ENCODE assay signal across 20 cellular contexts in genomic region chr6:37658121-37658520, GRCh38.
"Had no signal": no experiment of that assay in that cellular context is flagged by ENCODE, and none has a peak within 500 bp of the region (broad histone marks: within the 10 kb centered on the region; RNA-seq: fewer than 3 reads in every experiment).

No MANE protein-coding gene starts in this region.

- H3K27me3 ChIP-seq: dorsolateral prefrontal cortex, left lung, right lobe of liver, spleen, testis, tibial nerve had no signal

- H3K4me3 ChIP-seq: dorsolateral prefrontal cortex, gastrocnemius medialis, left lung, lung, psoas muscle, right lobe of liver, spleen, testis, tibial nerve had no signal

- H3K79me2 ChIP-seq: parathyroid adenoma had no signal

- ATAC-seq: gastrocnemius medialis; psoas muscle; stimulated activated naive B cell treated with anti-CD40 and anti-IgM and Interleukin-4, amounts not matched to agents 10 μg/mL and 1 μg/mL and 100 μg/mL, for 72 hours; stimulated activated naive CD8-positive, alpha-beta T cell treated with anti-CD3 and anti-CD28 coated beads, Interleukin-15, amount 100 ng/mL, for 72 hours had no signal

- H3K9me3 ChIP-seq: gastrocnemius medialis, right lobe of liver, testis had no signal

- H3K36me3 ChIP-seq: gastrocnemius medialis, left lung, right lobe of liver had no signal

- H2AFZ ChIP-seq: parathyroid adenoma had no signal

- H3K27ac ChIP-seq: dorsolateral prefrontal cortex, gastrocnemius medialis, left lung, parathyroid adenoma, psoas muscle, right lobe of liver, spleen, testis, tibial nerve had no signal

- H3K4me1 ChIP-seq: gastrocnemius medialis, left lung, psoas muscle, right lobe of liver, spleen, testis had no signal

- H3K9ac ChIP-seq: parathyroid adenoma had no signal

- DNase-seq: cortex of kidney; dorsolateral prefrontal cortex; effector CD8-positive, alpha-beta T cell; gastrocnemius medialis; islet precursor cell; left lung; naive B cell; psoas muscle; retina; right lobe of liver; spleen; stimulated activated CD4-positive, alpha-beta T cell treated with anti-CD3 and anti-CD28 coated beads, Interleukin-15, amount 100 ng/mL, for 24 hours; stimulated activated CD4-positive, alpha-beta T cell treated with anti-CD3 and anti-CD28 coated beads, Interleukin-1b, Interleukin-23, amount 100 ng/mL, for 48 hours; stimulated activated CD4-positive, alpha-beta T cell treated with anti-CD3 and anti-CD28 coated beads, Interleukin-4, amount 100 ng/mL, for 24 hours; stimulated activated naive B cell treated with anti-CD40 and anti-IgM and Interleukin-4, amounts not matched to agents 10 μg/mL and 1 μg/mL and 100 μg/mL, for 72 hours; stimulated activated naive CD8-positive, alpha-beta T cell treated with anti-CD3 and anti-CD28 coated beads, Interleukin-15, amount 100 ng/mL, for 72 hours; testis had no signal
